In genomic region chr2:203814661-203815540, GRCh38 we compare ENCODE assay signal across 1 cellular context.
TF ChIP-seq lines count a peak whose summit lies in the region.

No MANE protein-coding gene starts in this region.

TF ChIP-seq in HepG2, 621 proteins besides CTCF, POLR2A, EP300 and RAD21 (continued from another document and continues in another):
- no peak for TF ChIP-seq GRHL1 (CRISPR knock-in tag; conservative IDR thresholded peaks at IDR 0.05)
- TF ChIP-seq ZNF432 (CRISPR knock-in tag; IDR thresholded peaks at IDR 0.05; ENCODE audit: borderline replicate concordance): no peak
- no peak for TF ChIP-seq DZIP1 (CRISPR knock-in tag; IDR thresholded peaks at IDR 0.05)
- no peak for TF ChIP-seq CBX5 (CRISPR knock-in tag; IDR thresholded peaks at IDR 0.05; ENCODE audit: borderline replicate concordance)
- peak; percentile 60; the same call in 1 of the 2 replicates for TF ChIP-seq REPIN1 (CRISPR knock-in tag; IDR thresholded peaks at IDR 0.05; ENCODE audit: borderline replicate concordance, low read depth)
- TF ChIP-seq HOXA5 (CRISPR knock-in tag; IDR thresholded peaks at IDR 0.05): no peak
- no peak for TF ChIP-seq POLR2G (IDR thresholded peaks at IDR 0.05; ENCODE audit: low read depth, low read length)
- TF ChIP-seq NR3C1 (CRISPR knock-in tag; IDR thresholded peaks at IDR 0.05): no peak
- no peak for TF ChIP-seq GZF1 (CRISPR knock-in tag; IDR thresholded peaks at IDR 0.05)
- peak; percentile 30; the same call in 1 of the 2 replicates for TF ChIP-seq TBX2 (CRISPR knock-in tag; IDR thresholded peaks at IDR 0.05; ENCODE audit: borderline replicate concordance)
- no peak; the same call in 1 of the 2 replicates for TF ChIP-seq MIER2 (CRISPR knock-in tag; IDR thresholded peaks at IDR 0.05)
- no peak for TF ChIP-seq BRD4 (CRISPR knock-in tag; IDR thresholded peaks at IDR 0.05)
- TF ChIP-seq ZSCAN31 (CRISPR knock-in tag; IDR thresholded peaks at IDR 0.05; ENCODE audit: low read depth): no peak
- peak; percentile 40 for TF ChIP-seq TEAD3 (CRISPR knock-in tag; optimal IDR thresholded peaks at IDR 0.05; ENCODE audit: borderline replicate concordance)
- TF ChIP-seq GATAD1 (CRISPR knock-in tag; IDR thresholded peaks at IDR 0.05): 0 out of 2 replicates have a peak, but pooled peaks have one; percentile 24
- no peak for TF ChIP-seq ATM (IDR thresholded peaks at IDR 0.05; ENCODE audit: borderline replicate concordance)
- TF ChIP-seq ARNTL (CRISPR knock-in tag; IDR thresholded peaks at IDR 0.05): peak; percentile 36; the same call in 1 of the 2 replicates
- no peak for TF ChIP-seq ZNF160 (CRISPR knock-in tag; IDR thresholded peaks at IDR 0.05)
- no peak for TF ChIP-seq TOPORS (CRISPR knock-in tag; IDR thresholded peaks at IDR 0.05)
- no peak for TF ChIP-seq ZNF30 (CRISPR knock-in tag; IDR thresholded peaks at IDR 0.05)
- no peak for TF ChIP-seq LCORL (IDR thresholded peaks at IDR 0.05)
- TF ChIP-seq LCORL (CRISPR knock-in tag; IDR thresholded peaks at IDR 0.05): no peak
- TF ChIP-seq SMC3 (IDR thresholded peaks at IDR 0.05; ENCODE audit: low read length): peak; percentile 96
- TF ChIP-seq, protein P1, sequence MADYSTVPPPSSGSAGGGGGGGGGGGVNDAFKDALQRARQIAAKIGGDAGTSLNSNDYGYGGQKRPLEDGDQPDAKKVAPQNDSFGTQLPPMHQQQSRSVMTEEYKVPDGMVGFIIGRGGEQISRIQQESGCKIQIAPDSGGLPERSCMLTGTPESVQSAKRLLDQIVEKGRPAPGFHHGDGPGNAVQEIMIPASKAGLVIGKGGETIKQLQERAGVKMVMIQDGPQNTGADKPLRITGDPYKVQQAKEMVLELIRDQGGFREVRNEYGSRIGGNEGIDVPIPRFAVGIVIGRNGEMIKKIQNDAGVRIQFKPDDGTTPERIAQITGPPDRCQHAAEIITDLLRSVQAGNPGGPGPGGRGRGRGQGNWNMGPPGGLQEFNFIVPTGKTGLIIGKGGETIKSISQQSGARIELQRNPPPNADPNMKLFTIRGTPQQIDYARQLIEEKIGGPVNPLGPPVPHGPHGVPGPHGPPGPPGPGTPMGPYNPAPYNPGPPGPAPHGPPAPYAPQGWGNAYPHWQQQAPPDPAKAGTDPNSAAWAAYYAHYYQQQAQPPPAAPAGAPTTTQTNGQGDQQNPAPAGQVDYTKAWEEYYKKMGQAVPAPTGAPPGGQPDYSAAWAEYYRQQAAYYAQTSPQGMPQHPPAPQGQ (CRISPR knock-in tag; IDR thresholded peaks at IDR 0.05; ENCODE audit: borderline replicate concordance): no peak
- no peak for TF ChIP-seq EZH2 (conservative IDR thresholded peaks at IDR 0.05; ENCODE audit: low read depth, low read length)
- no peak for TF ChIP-seq ZNF615 (CRISPR knock-in tag; IDR thresholded peaks at IDR 0.05; ENCODE audit: borderline replicate concordance)
- no peak for TF ChIP-seq TAF1 (CRISPR knock-in tag; IDR thresholded peaks at IDR 0.05)
- TF ChIP-seq KDM5A (IDR thresholded peaks at IDR 0.05; ENCODE audit: borderline replicate concordance, low read length): no peak
- TF ChIP-seq DPF2 (CRISPR knock-in tag; IDR thresholded peaks at IDR 0.05; ENCODE audit: borderline replicate concordance, low read depth): no peak
- 0 out of 2 replicates have a peak, but pooled peaks have one; percentile 58 for TF ChIP-seq ZNF577 (CRISPR knock-in tag; IDR thresholded peaks at IDR 0.05; ENCODE audit: borderline replicate concordance, low read depth)
- TF ChIP-seq NR2F2 (IDR thresholded peaks at IDR 0.05; ENCODE audit: borderline replicate concordance, low read depth): no peak
- 0 out of 2 replicates have a peak, but pooled peaks have one; percentile 34 for TF ChIP-seq MLX (CRISPR knock-in tag; IDR thresholded peaks at IDR 0.05)
- TF ChIP-seq ZNF644 (CRISPR knock-in tag; IDR thresholded peaks at IDR 0.05; ENCODE audit: low read depth): peak; percentile 66
- TF ChIP-seq, protein P2, sequence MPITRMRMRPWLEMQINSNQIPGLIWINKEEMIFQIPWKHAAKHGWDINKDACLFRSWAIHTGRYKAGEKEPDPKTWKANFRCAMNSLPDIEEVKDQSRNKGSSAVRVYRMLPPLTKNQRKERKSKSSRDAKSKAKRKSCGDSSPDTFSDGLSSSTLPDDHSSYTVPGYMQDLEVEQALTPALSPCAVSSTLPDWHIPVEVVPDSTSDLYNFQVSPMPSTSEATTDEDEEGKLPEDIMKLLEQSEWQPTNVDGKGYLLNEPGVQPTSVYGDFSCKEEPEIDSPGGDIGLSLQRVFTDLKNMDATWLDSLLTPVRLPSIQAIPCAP (CRISPR knock-in tag; IDR thresholded peaks at IDR 0.05; ENCODE audit: low read depth): no peak
- no peak for TF ChIP-seq AHR (CRISPR knock-in tag; IDR thresholded peaks at IDR 0.05)
- no peak for TF ChIP-seq NFE2L1 (CRISPR knock-in tag; IDR thresholded peaks at IDR 0.05; ENCODE audit: borderline replicate concordance)
- no peak for TF ChIP-seq FOXC1 (CRISPR knock-in tag; IDR thresholded peaks at IDR 0.05; ENCODE audit: borderline replicate concordance)
- no peak for TF ChIP-seq ATF7 (IDR thresholded peaks at IDR 0.05)
- TF ChIP-seq ATF7 (CRISPR knock-in tag; IDR thresholded peaks at IDR 0.05): no peak
- TF ChIP-seq, protein P3, sequence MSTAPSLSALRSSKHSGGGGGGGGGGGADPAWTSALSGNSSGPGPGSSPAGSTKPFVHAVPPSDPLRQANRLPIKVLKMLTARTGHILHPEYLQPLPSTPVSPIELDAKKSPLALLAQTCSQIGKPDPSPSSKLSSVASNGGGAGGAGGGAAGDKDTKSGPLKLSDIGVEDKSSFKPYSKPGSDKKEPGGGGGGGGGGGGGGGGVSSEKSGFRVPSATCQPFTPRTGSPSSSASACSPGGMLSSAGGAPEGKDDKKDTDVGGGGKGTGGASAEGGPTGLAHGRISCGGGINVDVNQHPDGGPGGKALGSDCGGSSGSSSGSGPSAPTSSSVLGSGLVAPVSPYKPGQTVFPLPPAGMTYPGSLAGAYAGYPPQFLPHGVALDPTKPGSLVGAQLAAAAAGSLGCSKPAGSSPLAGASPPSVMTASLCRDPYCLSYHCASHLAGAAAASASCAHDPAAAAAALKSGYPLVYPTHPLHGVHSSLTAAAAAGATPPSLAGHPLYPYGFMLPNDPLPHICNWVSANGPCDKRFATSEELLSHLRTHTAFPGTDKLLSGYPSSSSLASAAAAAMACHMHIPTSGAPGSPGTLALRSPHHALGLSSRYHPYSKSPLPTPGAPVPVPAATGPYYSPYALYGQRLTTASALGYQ (CRISPR knock-in tag; IDR thresholded peaks at IDR 0.05): 0 out of 2 replicates have a peak, but pooled peaks have one; percentile 21
- TF ChIP-seq, protein P4, sequence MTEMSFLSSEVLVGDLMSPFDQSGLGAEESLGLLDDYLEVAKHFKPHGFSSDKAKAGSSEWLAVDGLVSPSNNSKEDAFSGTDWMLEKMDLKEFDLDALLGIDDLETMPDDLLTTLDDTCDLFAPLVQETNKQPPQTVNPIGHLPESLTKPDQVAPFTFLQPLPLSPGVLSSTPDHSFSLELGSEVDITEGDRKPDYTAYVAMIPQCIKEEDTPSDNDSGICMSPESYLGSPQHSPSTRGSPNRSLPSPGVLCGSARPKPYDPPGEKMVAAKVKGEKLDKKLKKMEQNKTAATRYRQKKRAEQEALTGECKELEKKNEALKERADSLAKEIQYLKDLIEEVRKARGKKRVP (CRISPR knock-in tag; IDR thresholded peaks at IDR 0.05): no peak
- TF ChIP-seq ZBTB33 (CRISPR knock-in tag; IDR thresholded peaks at IDR 0.05): no peak
- TF ChIP-seq ZFP1 (CRISPR knock-in tag; IDR thresholded peaks at IDR 0.05): 0 out of 2 replicates have a peak, but pooled peaks have one; percentile 23
- TF ChIP-seq ZNF569 (CRISPR knock-in tag; IDR thresholded peaks at IDR 0.05; ENCODE audit: borderline replicate concordance): no peak
- peak; percentile 77 for TF ChIP-seq GATAD2A (CRISPR knock-in tag; IDR thresholded peaks at IDR 0.05)
- no peak for TF ChIP-seq ZNF354B (CRISPR knock-in tag; IDR thresholded peaks at IDR 0.05)
- TF ChIP-seq, protein P5, sequence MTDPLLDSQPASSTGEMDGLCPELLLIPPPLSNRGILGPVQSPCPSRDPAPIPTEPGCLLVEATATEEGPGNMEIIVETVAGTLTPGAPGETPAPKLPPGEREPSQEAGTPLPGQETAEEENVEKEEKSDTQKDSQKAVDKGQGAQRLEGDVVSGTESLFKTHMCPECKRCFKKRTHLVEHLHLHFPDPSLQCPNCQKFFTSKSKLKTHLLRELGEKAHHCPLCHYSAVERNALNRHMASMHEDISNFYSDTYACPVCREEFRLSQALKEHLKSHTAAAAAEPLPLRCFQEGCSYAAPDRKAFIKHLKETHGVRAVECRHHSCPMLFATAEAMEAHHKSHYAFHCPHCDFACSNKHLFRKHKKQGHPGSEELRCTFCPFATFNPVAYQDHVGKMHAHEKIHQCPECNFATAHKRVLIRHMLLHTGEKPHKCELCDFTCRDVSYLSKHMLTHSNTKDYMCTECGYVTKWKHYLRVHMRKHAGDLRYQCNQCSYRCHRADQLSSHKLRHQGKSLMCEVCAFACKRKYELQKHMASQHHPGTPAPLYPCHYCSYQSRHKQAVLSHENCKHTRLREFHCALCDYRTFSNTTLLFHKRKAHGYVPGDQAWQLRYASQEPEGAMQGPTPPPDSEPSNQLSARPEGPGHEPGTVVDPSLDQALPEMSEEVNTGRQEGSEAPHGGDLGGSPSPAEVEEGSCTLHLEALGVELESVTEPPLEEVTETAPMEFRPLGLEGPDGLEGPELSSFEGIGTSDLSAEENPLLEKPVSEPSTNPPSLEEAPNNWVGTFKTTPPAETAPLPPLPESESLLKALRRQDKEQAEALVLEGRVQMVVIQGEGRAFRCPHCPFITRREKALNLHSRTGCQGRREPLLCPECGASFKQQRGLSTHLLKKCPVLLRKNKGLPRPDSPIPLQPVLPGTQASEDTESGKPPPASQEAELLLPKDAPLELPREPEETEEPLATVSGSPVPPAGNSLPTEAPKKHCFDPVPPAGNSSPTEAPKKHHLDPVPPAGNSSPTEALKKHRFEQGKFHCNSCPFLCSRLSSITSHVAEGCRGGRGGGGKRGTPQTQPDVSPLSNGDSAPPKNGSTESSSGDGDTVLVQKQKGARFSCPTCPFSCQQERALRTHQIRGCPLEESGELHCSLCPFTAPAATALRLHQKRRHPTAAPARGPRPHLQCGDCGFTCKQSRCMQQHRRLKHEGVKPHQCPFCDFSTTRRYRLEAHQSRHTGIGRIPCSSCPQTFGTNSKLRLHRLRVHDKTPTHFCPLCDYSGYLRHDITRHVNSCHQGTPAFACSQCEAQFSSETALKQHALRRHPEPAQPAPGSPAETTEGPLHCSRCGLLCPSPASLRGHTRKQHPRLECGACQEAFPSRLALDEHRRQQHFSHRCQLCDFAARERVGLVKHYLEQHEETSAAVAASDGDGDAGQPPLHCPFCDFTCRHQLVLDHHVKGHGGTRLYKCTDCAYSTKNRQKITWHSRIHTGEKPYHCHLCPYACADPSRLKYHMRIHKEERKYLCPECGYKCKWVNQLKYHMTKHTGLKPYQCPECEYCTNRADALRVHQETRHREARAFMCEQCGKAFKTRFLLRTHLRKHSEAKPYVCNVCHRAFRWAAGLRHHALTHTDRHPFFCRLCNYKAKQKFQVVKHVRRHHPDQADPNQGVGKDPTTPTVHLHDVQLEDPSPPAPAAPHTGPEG (CRISPR knock-in tag; IDR thresholded peaks at IDR 0.05): no peak
